ENCODE assay signal across 1 cellular context in genomic region chr1:7769673-7770412, GRCh38.
TF ChIP-seq lines count a peak whose summit lies in the region.

No MANE protein-coding gene starts in this region.

TF ChIP-seq in neural cell, 6 proteins besides CTCF, POLR2A, EP300 and RAD21 (continued from another document):
- TF ChIP-seq REST (IDR thresholded peaks at IDR 0.05; ENCODE audit: borderline replicate concordance) (no peak), EZH2 (IDR thresholded peaks at IDR 0.05; ENCODE audit: borderline replicate concordance, insufficient read depth, low read length, poor library complexity, severe bottlenecking) (no peak), SMC3 (conservative IDR thresholded peaks at IDR 0.05; ENCODE audit: poor library complexity) (no peak)
TF ChIP-seq in neural cell: peak in this region for 1.
